ENCODE assay signal across 19 cellular contexts in genomic region chr17:65730711-65731169, GRCh38.
DNase-seq lines count a peak whose midpoint lies in the region; ATAC-seq and TF ChIP-seq lines count a peak whose summit lies in the region.
"Had no signal": no experiment of that assay in that cellular context is flagged by ENCODE, and none has a peak within 500 bp of the region (broad histone marks: within the 10 kb centered on the region; RNA-seq: fewer than 3 reads in every experiment).

No MANE protein-coding gene starts in this region.

- DNase-seq in GM04503 (ENCODE audit: low read depth), result peak; percentile 23
- no peak for DNase-seq in esophagus muscularis mucosa (ENCODE audit: extremely low spot score)
- DNase-seq in left lung, result no peak
- DNase-seq in suprapubic skin (ENCODE audit: low spot score in 2 of 2), result peak in 1 of 2 donors; percentile 69
- DNase-seq in hippocampal formation (lab: John Stamatoyannopoulos, UW), result no peak
- DNase-seq in GOT3 (lab: John Stamatoyannopoulos, UW), result no peak
- DNase-seq: activated CD4-positive, alpha-beta T cell treated with anti-CD3 and anti-CD28 coated beads, Interleukin-2, amount 50 U/mL, for 48 hours; activated naive CD4-positive, alpha-beta T cell treated with anti-CD3 and anti-CD28 coated beads, Interleukin-2, amount 50 U/mL, for 16 hours; activated T-cell treated with anti-CD3 and anti-CD28 coated beads, Interleukin-2, amount 50 U/mL, for 1 hour; Calu3; kidney; NCI-H1092 treated with DMSO at 0.1 percent for 48 hours; NCI-H524; SIG-M5; stimulated activated naive CD4-positive, alpha-beta T cell treated with Interleukin-2 at 50 U/mL for 16 hours had no signal

- H3K4me1 ChIP-seq in esophagus muscularis mucosa (peaks cover 14 to 31% (median 29%) of the 10 kb centered on the region in 4 donors), left lung (no peaks in the 10 kb centered on the region), suprapubic skin (peaks cover 6% of the 10 kb centered on the region)
- H3K4me1 ChIP-seq: breast epithelium had no signal

- no peaks in the 10 kb centered on the region for H3K27me3 ChIP-seq in esophagus muscularis mucosa
- no peaks in the 10 kb centered on the region for H3K27me3 ChIP-seq in left lung
- no peaks in the 10 kb centered on the region for H3K27me3 ChIP-seq in suprapubic skin
- H3K27me3 ChIP-seq: breast epithelium had no signal

- peaks cover 0 to 9% (median 2%) of the 10 kb centered on the region in 4 donors for H3K9me3 ChIP-seq in esophagus muscularis mucosa
- no peaks in the 10 kb centered on the region for H3K9me3 ChIP-seq in left lung
- H3K9me3 ChIP-seq in suprapubic skin, result no peaks in the 10 kb centered on the region

- TF ChIP-seq CTCF in esophagus muscularis mucosa (IDR thresholded peaks at IDR 0.05) (no peak), left lung (IDR thresholded peaks at IDR 0.05) (no peak), suprapubic skin (IDR thresholded peaks at IDR 0.05) (no peak)

- H3K36me3 ChIP-seq in esophagus muscularis mucosa (no peaks in the 10 kb centered on the region), left lung (no peaks in the 10 kb centered on the region), suprapubic skin (no peaks in the 10 kb centered on the region)
- H3K36me3 ChIP-seq: breast epithelium had no signal

- intact Hi-C loops in esophagus muscularis mucosa (cut with DNase I), result no loop called here
- intact Hi-C loops in left lung (cut with DNase I), result no loop called here

- H3K4me3 ChIP-seq in esophagus muscularis mucosa (no peak overlapping the region), left lung (no peak overlapping the region), suprapubic skin (no peak overlapping the region)
- H3K4me3 ChIP-seq: breast epithelium had no signal

- TF ChIP-seq EP300 in esophagus muscularis mucosa (IDR thresholded peaks at IDR 0.05) (no peak), suprapubic skin (IDR thresholded peaks at IDR 0.05) (no peak)

- H3K27ac ChIP-seq in esophagus muscularis mucosa (replicated peaks in 1 of 4) (peak overlapping the region; percentile 54 to 66 (median 58)), left lung (no peak overlapping the region), suprapubic skin (peak overlapping the region; percentile 15)
- H3K27ac ChIP-seq: KMS-11, VCaP had no signal

- WGBS in esophagus muscularis mucosa, result 50% methylated on average over 3 of the region's 3 CpGs
- 51% methylated on average over 3 of the region's 3 CpGs for WGBS in suprapubic skin

- no peak for TF ChIP-seq POLR2A in esophagus muscularis mucosa (IDR thresholded peaks at IDR 0.05; ENCODE audit: low read depth)
- no peak for TF ChIP-seq POLR2A in suprapubic skin (IDR thresholded peaks at IDR 0.05)

- peak; percentile 34 for ATAC-seq in left lung
- no peak for ATAC-seq in GM21723 (IDR thresholded peaks at IDR 0.05; ENCODE audit: unreplicated experiment)

Comparison
In these comparisons a context has a peak if more than half of its experiments do, and no peak if none do; other contexts are left out.
1. H3K27ac ChIP-seq: peak in esophagus muscularis mucosa (4 of 4) and suprapubic skin (single experiment); none in left lung (0 of 2).